ENCODE assay signal across 14 cellular contexts in the genomic region with DNA sequence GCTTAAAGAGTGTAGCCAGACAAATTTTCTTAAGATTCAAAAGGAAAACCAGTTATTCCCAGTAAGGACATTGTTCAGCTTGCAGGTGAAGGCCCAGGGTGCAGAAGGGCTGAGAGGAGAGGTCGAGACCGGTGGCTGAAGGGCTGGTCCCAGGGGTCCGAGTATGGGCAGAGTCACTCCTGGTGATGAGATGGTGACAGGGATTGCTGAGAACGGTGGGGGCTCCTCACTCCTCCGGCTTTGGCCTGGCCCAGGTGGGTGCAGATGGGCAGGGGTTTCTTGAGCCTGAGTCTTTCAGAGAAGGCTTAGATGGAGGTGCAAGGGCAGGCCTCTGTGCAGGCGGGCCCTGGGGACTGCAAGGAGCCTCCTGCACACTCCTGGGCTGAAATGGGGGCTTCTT. TPM values are rescaled to one million over a fixed set of nuclear protein-coding genes. Genes with fewer than 3 reads are reported as not detected.
DNase-seq lines count a peak whose midpoint lies in the region; ATAC-seq and TF ChIP-seq lines count a peak whose summit lies in the region.
"Had no signal": no experiment of that assay in that cellular context is flagged by ENCODE, and none has a peak within 500 bp of the region (broad histone marks: within the 10 kb centered on the region; RNA-seq: fewer than 3 reads in every experiment).

No MANE protein-coding gene starts in this region.

- H3K4me3 Mint-ChIP-seq in H9 (no peak overlapping the region), nephron progenitor cell (no peak overlapping the region)
- H3K4me3 Mint-ChIP-seq: B cell; CD8-positive, alpha-beta T cell had no signal

- no peak overlapping the region for H3K9ac ChIP-seq in H9 (ENCODE audit: extremely low read depth, insufficient read length, low read length)
- H3K9ac ChIP-seq: BLaER1 treated with 17β-estradiol and CSF1 and Interleukin-3, amounts not matched to agents 10 nM and 100 nM had no signal

- no peak overlapping the region for H4K8ac ChIP-seq in H9 (replicated peaks; ENCODE audit: insufficient read length, low read depth, low read length)

- no peaks in the 10 kb centered on the region for H3K9me3 ChIP-seq in H9 (ENCODE audit: control insufficient read depth, low read depth, low read length)
- H3K9me3 ChIP-seq: HAP-1 had no signal

- H3K18ac ChIP-seq in H9 (ENCODE audit: insufficient read length, low read depth, low read length): no peak overlapping the region

- no peaks in the 10 kb centered on the region for H3K23me2 ChIP-seq in H9 (ENCODE audit: insufficient read length, low read depth, low read length, poor library complexity, severe bottlenecking)

- DNase-seq in H9: peak; percentile 12
- DNase-seq in ecto neural progenitor cell (ENCODE audit: low spot score): peak; percentile 27
- DNase-seq in nephron progenitor cell: no peak
- DNase-seq in ureter (ENCODE audit: low spot score): peak; percentile 14
- DNase-seq in RKO (ENCODE audit: low spot score): no peak
- no peak for DNase-seq in middle frontal gyrus (ENCODE audit: extremely low spot score, low spot score)
- DNase-seq: Calu3, DMS79 treated with DMSO at 0.1 percent for 48 hours, GF-D8 had no signal

- H3K4me1 Mint-ChIP-seq in H9: peaks cover 0 to 6% of the 10 kb centered on the region in 2 experiments; a peak in 2 of 4 replicates
- no peaks in the 10 kb centered on the region for H3K4me1 Mint-ChIP-seq in nephron progenitor cell
- H3K4me1 Mint-ChIP-seq: B cell had no signal

- H3K27me3 Mint-ChIP-seq in H9 (ENCODE audit: low read depth) (peaks cover 2% of the 10 kb centered on the region), nephron progenitor cell (ENCODE audit: low read depth, poor library complexity) (peaks cover 5% of the 10 kb centered on the region)

- H3K27ac ChIP-seq in H9 (ENCODE audit: insufficient read length, low read depth, low read length): no peak overlapping the region
- H3K27ac ChIP-seq: BLaER1 treated with 17β-estradiol and CSF1 and Interleukin-3, amounts not matched to agents 10 nM and 100 nM had no signal

- H2BK5ac ChIP-seq in H9 (ENCODE audit: insufficient read length, low read length): no peak overlapping the region

- H3K56ac ChIP-seq in H9 (ENCODE audit: insufficient read length, low read depth, low read length): no peak overlapping the region

- H3K27me3 ChIP-seq in H9 (ENCODE audit: insufficient read depth, low read length): no peaks in the 10 kb centered on the region
- H3K27me3 ChIP-seq: BLaER1 treated with 17β-estradiol and CSF1 and Interleukin-3, amounts not matched to agents 10 nM and 100 nM had no signal

- no peaks in the 10 kb centered on the region for H3K79me1 ChIP-seq in H9 (ENCODE audit: insufficient read depth, low read depth, low read length, poor library complexity, severe bottlenecking)

- H3K9me3 Mint-ChIP-seq in H9 (peaks cover 5 to 11% of the 10 kb centered on the region in 2 experiments), nephron progenitor cell (peaks cover 10% of the 10 kb centered on the region)
- H3K9me3 Mint-ChIP-seq: CD8-positive, alpha-beta T cell had no signal

- H3K14ac ChIP-seq in H9 (ENCODE audit: insufficient read depth, low read length): no peak overlapping the region

- H3K23ac ChIP-seq in H9 (ENCODE audit: insufficient read length, low read depth, low read length): no peak overlapping the region

- H3K4me1 ChIP-seq in H9 (ENCODE audit: insufficient read depth, low read length): no peaks in the 10 kb centered on the region
- H3K4me1 ChIP-seq: BLaER1 treated with 17β-estradiol and CSF1 and Interleukin-3, amounts not matched to agents 10 nM and 100 nM; HAP-1 had no signal

- no peak overlapping the region for H3T11ph ChIP-seq in H9 (ENCODE audit: low read length)

- no peak overlapping the region for H3K4ac ChIP-seq in H9 (ENCODE audit: low read depth, low read length)

- no peak overlapping the region for H2BK15ac ChIP-seq in H9 (ENCODE audit: low read depth, low read length)

- H3K27ac Mint-ChIP-seq in H9: no peak overlapping the region
- H3K27ac Mint-ChIP-seq in nephron progenitor cell: peak overlapping the region; percentile 33
- H3K27ac Mint-ChIP-seq: B cell; CD8-positive, alpha-beta T cell had no signal

- H2BK20ac ChIP-seq in H9 (ENCODE audit: low read depth, low read length, poor library complexity, severe bottlenecking): no peak overlapping the region

- no peak overlapping the region for H4K91ac ChIP-seq in H9 (ENCODE audit: insufficient read length, low read depth, low read length)

- no peaks in the 10 kb centered on the region for H4K20me1 ChIP-seq in H9 (ENCODE audit: control insufficient read depth, insufficient read depth, insufficient read length)

- H2AFZ ChIP-seq in H9 (ENCODE audit: low read length): no peak overlapping the region

- no peak overlapping the region for H2BK120ac ChIP-seq in H9 (ENCODE audit: low read depth, low read length, poor library complexity, severe bottlenecking)

- H2AK5ac ChIP-seq in H9 (ENCODE audit: insufficient read length, low read length): no peak overlapping the region

- no CpG with 5 or more reads among the region's 6 CpGs for WGBS in H9 (ENCODE audit: extremely low coverage, insufficient read length, low lambda C conversion rate)

- H2BK12ac ChIP-seq in H9 (ENCODE audit: insufficient read length, low read depth, low read length): no peak overlapping the region

- peaks cover 0 to 4% (median 0%) of the 10 kb centered on the region in 3 experiments; a peak in 3 of 7 replicates for H3K36me3 Mint-ChIP-seq in H9 (ENCODE audit: insufficient read depth in 1 of 3, low read depth in 3 of 3)
- H3K36me3 Mint-ChIP-seq in nephron progenitor cell (ENCODE audit: low read depth): no peaks in the 10 kb centered on the region
- H3K36me3 Mint-ChIP-seq: CD8-positive, alpha-beta T cell had no signal

- TF ChIP-seq CTCF in H9 (conservative IDR thresholded peaks at IDR 0.05): no peak
- TF ChIP-seq CTCF in nephron progenitor cell (IDR thresholded peaks at IDR 0.05): no peak

- ATAC-seq in GM19324 (IDR thresholded peaks at IDR 0.05; ENCODE audit: low FRiP score, unreplicated experiment): no peak
- ATAC-seq: CD8-positive, alpha-beta T cell had no signal

- H4K5ac ChIP-seq in H9 (ENCODE audit: insufficient read length, low read depth, low read length): no peak overlapping the region

- no peaks in the 10 kb centered on the region for H3K79me2 ChIP-seq in H9 (ENCODE audit: insufficient read depth, low read length)

- H3K4me2 ChIP-seq in H9 (ENCODE audit: insufficient read depth, insufficient read length, low read length): no peak overlapping the region
- H3K4me2 ChIP-seq: BLaER1 treated with 17β-estradiol and CSF1 and Interleukin-3, amounts not matched to agents 10 nM and 100 nM had no signal

RNA-seq across cellular contexts. Expression of gene ZNF445, which starts 56.2 kb away (rescaled TPM):
- total RNA-seq in H9 (2021): 24.8 and 26.0 TPM in 2 replicates
- total RNA-seq in ureter: 19.1 TPM

Comparison
In these comparisons a context has a peak if more than half of its experiments do, and no peak if none do; other contexts are left out.
1. DNase-seq: peak in H9 (single experiment), ecto neural progenitor cell (single experiment) and ureter (single experiment); none in nephron progenitor cell (single experiment), RKO (single experiment) and middle frontal gyrus (single experiment).